Comparison of ENCODE assay signal across 1 cellular context in the genomic region with DNA sequence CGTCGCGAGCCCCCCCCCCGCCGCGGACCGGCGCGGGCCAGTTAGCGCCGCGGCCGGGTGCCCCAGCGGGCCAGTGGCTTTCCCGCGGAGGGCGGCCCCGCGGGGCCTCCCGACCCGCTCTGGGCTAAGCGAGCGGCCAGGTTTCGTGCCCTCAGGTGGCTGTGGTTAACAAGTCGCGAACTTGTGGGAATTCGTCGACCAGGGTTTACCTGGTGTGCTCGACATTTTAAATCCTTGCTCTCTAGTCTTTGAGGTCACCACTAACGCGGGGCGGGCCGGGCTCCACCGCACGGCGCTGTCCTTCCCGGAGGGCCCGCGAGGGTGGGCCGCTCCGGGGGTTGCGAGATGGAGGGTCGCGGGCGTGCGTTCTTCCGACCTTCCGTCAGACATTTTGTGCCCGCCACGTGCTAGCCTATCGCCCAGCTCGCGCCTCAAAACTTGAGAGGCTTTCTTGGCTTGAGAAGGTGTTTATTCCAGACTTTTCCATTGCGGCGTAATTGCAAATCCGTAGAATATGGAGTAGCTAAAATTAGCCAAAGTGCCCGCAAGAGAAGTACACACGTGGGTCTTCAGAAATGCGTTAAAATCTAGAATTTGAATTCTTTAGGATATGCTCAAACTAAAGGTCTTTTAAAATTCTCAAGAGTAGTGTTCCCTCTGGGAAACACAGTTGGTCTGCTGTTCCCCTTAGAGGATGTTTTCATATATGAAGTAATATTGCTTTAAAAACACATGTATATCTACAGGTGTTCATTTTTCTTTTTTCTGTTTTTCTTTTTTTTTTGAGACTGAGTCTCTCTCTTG.
TF ChIP-seq lines count a peak whose summit lies in the region.

No MANE protein-coding gene starts in this region.

TF ChIP-seq in K562, 482 proteins besides CTCF, POLR2A, EP300 and RAD21 (continues in another document):
- peak; percentile 77 for TF ChIP-seq RBFOX2 (IDR thresholded peaks at IDR 0.05; ENCODE audit: low read depth, low read length)
- peak; percentile 55; the same call in 1 of the 2 replicates for TF ChIP-seq POLR2G (IDR thresholded peaks at IDR 0.05; ENCODE audit: low read depth, low read length)
- TF ChIP-seq SMAD1 (IDR thresholded peaks at IDR 0.05; ENCODE audit: low read depth, low read length, partially characterized antibody) = no peak
- TF ChIP-seq ZNF197 (CRISPR knock-in tag; IDR thresholded peaks at IDR 0.05; ENCODE audit: low read depth) = no peak
- TF ChIP-seq FOXP1 (CRISPR knock-in tag; IDR thresholded peaks at IDR 0.05) = no peak; the same call in 1 of the 2 replicates
- TF ChIP-seq, protein P1, sequence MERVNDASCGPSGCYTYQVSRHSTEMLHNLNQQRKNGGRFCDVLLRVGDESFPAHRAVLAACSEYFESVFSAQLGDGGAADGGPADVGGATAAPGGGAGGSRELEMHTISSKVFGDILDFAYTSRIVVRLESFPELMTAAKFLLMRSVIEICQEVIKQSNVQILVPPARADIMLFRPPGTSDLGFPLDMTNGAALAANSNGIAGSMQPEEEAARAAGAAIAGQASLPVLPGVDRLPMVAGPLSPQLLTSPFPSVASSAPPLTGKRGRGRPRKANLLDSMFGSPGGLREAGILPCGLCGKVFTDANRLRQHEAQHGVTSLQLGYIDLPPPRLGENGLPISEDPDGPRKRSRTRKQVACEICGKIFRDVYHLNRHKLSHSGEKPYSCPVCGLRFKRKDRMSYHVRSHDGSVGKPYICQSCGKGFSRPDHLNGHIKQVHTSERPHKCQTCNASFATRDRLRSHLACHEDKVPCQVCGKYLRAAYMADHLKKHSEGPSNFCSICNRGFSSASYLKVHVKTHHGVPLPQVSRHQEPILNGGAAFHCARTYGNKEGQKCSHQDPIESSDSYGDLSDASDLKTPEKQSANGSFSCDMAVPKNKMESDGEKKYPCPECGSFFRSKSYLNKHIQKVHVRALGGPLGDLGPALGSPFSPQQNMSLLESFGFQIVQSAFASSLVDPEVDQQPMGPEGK (CRISPR knock-in tag; IDR thresholded peaks at IDR 0.05; ENCODE audit: borderline replicate concordance) = no peak
- no peak for TF ChIP-seq HCFC1 (IDR thresholded peaks at IDR 0.05; ENCODE audit: low read depth, low read length)
- TF ChIP-seq, protein P2, sequence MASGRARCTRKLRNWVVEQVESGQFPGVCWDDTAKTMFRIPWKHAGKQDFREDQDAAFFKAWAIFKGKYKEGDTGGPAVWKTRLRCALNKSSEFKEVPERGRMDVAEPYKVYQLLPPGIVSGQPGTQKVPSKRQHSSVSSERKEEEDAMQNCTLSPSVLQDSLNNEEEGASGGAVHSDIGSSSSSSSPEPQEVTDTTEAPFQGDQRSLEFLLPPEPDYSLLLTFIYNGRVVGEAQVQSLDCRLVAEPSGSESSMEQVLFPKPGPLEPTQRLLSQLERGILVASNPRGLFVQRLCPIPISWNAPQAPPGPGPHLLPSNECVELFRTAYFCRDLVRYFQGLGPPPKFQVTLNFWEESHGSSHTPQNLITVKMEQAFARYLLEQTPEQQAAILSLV (tag; IDR thresholded peaks at IDR 0.05) = peak; percentile 27; the same call in 1 of the 2 replicates
- TF ChIP-seq NCOA1 (IDR thresholded peaks at IDR 0.05; ENCODE audit: low read depth) = no peak
- no peak for TF ChIP-seq HDAC3 (IDR thresholded peaks at IDR 0.05; ENCODE audit: borderline replicate concordance, partially characterized antibody)
- no peak for TF ChIP-seq ZNF589 (CRISPR knock-in tag; IDR thresholded peaks at IDR 0.05; ENCODE audit: low read depth)
- no peak for TF ChIP-seq KAT2B (IDR thresholded peaks at IDR 0.05; ENCODE audit: low read depth, low read length)
- peak; percentile 87 for TF ChIP-seq MYC (IDR thresholded peaks at IDR 0.05; ENCODE audit: low read depth, low read length)
- TF ChIP-seq MYC (CRISPR knock-in tag; IDR thresholded peaks at IDR 0.05; ENCODE audit: borderline replicate concordance, low read depth) = peak; percentile 94
- no peak for TF ChIP-seq NR2C1 (IDR thresholded peaks at IDR 0.05)
- TF ChIP-seq NR2C1 (tag; IDR thresholded peaks at IDR 0.05) = peak; percentile 68; the same call in 1 of the 2 replicates
- no peak for TF ChIP-seq POLR2AphosphoS2 (IDR thresholded peaks at IDR 0.05; ENCODE audit: low read length)
- no peak for TF ChIP-seq PHF21A (IDR thresholded peaks at IDR 0.05; ENCODE audit: borderline replicate concordance, low read depth)
- TF ChIP-seq ZNF316 (IDR thresholded peaks at IDR 0.05) = no peak
- no peak for TF ChIP-seq RAD51 (IDR thresholded peaks at IDR 0.05; ENCODE audit: borderline replicate concordance, low read depth)
- TF ChIP-seq U2AF1 (optimal IDR thresholded peaks at IDR 0.05; ENCODE audit: low read depth, low read length) = no peak
- peak; percentile 93 for TF ChIP-seq RBM22 (IDR thresholded peaks at IDR 0.05; ENCODE audit: low read depth, low read length, poor library complexity, severe bottlenecking)
- TF ChIP-seq MCM5 (IDR thresholded peaks at IDR 0.05; ENCODE audit: low read depth) = no peak
- TF ChIP-seq, protein P3, sequence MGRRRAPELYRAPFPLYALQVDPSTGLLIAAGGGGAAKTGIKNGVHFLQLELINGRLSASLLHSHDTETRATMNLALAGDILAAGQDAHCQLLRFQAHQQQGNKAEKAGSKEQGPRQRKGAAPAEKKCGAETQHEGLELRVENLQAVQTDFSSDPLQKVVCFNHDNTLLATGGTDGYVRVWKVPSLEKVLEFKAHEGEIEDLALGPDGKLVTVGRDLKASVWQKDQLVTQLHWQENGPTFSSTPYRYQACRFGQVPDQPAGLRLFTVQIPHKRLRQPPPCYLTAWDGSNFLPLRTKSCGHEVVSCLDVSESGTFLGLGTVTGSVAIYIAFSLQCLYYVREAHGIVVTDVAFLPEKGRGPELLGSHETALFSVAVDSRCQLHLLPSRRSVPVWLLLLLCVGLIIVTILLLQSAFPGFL (CRISPR knock-in tag; IDR thresholded peaks at IDR 0.05) = 0 out of 2 replicates have a peak, but pooled peaks have one; percentile 4
- TF ChIP-seq, protein P4, sequence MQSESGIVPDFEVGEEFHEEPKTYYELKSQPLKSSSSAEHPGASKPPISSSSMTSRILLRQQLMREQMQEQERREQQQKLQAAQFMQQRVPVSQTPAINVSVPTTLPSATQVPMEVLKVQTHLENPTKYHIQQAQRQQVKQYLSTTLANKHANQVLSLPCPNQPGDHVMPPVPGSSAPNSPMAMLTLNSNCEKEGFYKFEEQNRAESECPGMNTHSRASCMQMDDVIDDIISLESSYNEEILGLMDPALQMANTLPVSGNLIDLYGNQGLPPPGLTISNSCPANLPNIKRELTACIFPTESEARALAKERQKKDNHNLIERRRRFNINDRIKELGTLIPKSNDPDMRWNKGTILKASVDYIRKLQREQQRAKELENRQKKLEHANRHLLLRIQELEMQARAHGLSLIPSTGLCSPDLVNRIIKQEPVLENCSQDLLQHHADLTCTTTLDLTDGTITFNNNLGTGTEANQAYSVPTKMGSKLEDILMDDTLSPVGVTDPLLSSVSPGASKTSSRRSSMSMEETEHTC (IDR thresholded peaks at IDR 0.05) = no peak
- TF ChIP-seq, protein P5, sequence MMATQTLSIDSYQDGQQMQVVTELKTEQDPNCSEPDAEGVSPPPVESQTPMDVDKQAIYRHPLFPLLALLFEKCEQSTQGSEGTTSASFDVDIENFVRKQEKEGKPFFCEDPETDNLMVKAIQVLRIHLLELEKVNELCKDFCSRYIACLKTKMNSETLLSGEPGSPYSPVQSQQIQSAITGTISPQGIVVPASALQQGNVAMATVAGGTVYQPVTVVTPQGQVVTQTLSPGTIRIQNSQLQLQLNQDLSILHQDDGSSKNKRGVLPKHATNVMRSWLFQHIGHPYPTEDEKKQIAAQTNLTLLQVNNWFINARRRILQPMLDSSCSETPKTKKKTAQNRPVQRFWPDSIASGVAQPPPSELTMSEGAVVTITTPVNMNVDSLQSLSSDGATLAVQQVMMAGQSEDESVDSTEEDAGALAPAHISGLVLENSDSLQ (IDR thresholded peaks at IDR 0.05) = no peak
- TF ChIP-seq, protein P6, sequence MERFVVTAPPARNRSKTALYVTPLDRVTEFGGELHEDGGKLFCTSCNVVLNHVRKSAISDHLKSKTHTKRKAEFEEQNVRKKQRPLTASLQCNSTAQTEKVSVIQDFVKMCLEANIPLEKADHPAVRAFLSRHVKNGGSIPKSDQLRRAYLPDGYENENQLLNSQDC (CRISPR knock-in tag; IDR thresholded peaks at IDR 0.05) = no peak; the same call in 1 of the 2 replicates
- TF ChIP-seq RNF2 (IDR thresholded peaks at IDR 0.05) = peak; percentile 26; the same call in 1 of the 2 replicates
- TF ChIP-seq, protein P7, sequence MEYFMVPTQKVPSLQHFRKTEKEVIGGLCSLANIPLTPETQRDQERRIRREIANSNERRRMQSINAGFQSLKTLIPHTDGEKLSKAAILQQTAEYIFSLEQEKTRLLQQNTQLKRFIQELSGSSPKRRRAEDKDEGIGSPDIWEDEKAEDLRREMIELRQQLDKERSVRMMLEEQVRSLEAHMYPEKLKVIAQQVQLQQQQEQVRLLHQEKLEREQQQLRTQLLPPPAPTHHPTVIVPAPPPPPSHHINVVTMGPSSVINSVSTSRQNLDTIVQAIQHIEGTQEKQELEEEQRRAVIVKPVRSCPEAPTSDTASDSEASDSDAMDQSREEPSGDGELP (CRISPR knock-in tag; IDR thresholded peaks at IDR 0.05; ENCODE audit: borderline replicate concordance) = peak; percentile 43; the same call in 1 of the 2 replicates
- TF ChIP-seq, protein P8, sequence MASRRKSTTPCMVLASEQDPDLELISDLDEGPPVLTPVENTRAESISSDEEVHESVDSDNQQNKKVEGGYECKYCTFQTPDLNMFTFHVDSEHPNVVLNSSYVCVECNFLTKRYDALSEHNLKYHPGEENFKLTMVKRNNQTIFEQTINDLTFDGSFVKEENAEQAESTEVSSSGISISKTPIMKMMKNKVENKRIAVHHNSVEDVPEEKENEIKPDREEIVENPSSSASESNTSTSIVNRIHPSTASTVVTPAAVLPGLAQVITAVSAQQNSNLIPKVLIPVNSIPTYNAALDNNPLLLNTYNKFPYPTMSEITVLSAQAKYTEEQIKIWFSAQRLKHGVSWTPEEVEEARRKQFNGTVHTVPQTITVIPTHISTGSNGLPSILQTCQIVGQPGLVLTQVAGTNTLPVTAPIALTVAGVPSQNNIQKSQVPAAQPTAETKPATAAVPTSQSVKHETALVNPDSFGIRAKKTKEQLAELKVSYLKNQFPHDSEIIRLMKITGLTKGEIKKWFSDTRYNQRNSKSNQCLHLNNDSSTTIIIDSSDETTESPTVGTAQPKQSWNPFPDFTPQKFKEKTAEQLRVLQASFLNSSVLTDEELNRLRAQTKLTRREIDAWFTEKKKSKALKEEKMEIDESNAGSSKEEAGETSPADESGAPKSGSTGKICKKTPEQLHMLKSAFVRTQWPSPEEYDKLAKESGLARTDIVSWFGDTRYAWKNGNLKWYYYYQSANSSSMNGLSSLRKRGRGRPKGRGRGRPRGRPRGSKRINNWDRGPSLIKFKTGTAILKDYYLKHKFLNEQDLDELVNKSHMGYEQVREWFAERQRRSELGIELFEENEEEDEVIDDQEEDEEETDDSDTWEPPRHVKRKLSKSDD (conservative IDR thresholded peaks at IDR 0.05; ENCODE audit: low read length) = no peak
- no peak for TF ChIP-seq BACH1 (tag; IDR thresholded peaks at IDR 0.05)
- no peak; the same call in 1 of the 2 replicates for TF ChIP-seq ZNF583 (CRISPR knock-in tag; IDR thresholded peaks at IDR 0.05)
- no peak for TF ChIP-seq POLR3G (IDR thresholded peaks at IDR 0.05; ENCODE audit: extremely low read depth, insufficient read length, insufficient replicate concordance)
- TF ChIP-seq, protein P9, sequence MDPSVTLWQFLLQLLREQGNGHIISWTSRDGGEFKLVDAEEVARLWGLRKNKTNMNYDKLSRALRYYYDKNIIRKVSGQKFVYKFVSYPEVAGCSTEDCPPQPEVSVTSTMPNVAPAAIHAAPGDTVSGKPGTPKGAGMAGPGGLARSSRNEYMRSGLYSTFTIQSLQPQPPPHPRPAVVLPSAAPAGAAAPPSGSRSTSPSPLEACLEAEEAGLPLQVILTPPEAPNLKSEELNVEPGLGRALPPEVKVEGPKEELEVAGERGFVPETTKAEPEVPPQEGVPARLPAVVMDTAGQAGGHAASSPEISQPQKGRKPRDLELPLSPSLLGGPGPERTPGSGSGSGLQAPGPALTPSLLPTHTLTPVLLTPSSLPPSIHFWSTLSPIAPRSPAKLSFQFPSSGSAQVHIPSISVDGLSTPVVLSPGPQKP (CRISPR knock-in tag; IDR thresholded peaks at IDR 0.05) = no peak
- no peak for TF ChIP-seq CREB1 (IDR thresholded peaks at IDR 0.05)
- TF ChIP-seq CREB1 (CRISPR knock-in tag; IDR thresholded peaks at IDR 0.05) = peak; percentile 14; the same call in 1 of the 2 replicates
- no peak for TF ChIP-seq BCL6 (CRISPR knock-in tag; IDR thresholded peaks at IDR 0.05)
- no peak for TF ChIP-seq ELF1 (tag; IDR thresholded peaks at IDR 0.05)
- TF ChIP-seq, protein P10, sequence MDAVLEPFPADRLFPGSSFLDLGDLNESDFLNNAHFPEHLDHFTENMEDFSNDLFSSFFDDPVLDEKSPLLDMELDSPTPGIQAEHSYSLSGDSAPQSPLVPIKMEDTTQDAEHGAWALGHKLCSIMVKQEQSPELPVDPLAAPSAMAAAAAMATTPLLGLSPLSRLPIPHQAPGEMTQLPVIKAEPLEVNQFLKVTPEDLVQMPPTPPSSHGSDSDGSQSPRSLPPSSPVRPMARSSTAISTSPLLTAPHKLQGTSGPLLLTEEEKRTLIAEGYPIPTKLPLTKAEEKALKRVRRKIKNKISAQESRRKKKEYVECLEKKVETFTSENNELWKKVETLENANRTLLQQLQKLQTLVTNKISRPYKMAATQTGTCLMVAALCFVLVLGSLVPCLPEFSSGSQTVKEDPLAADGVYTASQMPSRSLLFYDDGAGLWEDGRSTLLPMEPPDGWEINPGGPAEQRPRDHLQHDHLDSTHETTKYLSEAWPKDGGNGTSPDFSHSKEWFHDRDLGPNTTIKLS (IDR thresholded peaks at IDR 0.05; ENCODE audit: borderline replicate concordance, low read depth) = peak; percentile 28; the same call in 1 of the 2 replicates
- TF ChIP-seq, protein P11, sequence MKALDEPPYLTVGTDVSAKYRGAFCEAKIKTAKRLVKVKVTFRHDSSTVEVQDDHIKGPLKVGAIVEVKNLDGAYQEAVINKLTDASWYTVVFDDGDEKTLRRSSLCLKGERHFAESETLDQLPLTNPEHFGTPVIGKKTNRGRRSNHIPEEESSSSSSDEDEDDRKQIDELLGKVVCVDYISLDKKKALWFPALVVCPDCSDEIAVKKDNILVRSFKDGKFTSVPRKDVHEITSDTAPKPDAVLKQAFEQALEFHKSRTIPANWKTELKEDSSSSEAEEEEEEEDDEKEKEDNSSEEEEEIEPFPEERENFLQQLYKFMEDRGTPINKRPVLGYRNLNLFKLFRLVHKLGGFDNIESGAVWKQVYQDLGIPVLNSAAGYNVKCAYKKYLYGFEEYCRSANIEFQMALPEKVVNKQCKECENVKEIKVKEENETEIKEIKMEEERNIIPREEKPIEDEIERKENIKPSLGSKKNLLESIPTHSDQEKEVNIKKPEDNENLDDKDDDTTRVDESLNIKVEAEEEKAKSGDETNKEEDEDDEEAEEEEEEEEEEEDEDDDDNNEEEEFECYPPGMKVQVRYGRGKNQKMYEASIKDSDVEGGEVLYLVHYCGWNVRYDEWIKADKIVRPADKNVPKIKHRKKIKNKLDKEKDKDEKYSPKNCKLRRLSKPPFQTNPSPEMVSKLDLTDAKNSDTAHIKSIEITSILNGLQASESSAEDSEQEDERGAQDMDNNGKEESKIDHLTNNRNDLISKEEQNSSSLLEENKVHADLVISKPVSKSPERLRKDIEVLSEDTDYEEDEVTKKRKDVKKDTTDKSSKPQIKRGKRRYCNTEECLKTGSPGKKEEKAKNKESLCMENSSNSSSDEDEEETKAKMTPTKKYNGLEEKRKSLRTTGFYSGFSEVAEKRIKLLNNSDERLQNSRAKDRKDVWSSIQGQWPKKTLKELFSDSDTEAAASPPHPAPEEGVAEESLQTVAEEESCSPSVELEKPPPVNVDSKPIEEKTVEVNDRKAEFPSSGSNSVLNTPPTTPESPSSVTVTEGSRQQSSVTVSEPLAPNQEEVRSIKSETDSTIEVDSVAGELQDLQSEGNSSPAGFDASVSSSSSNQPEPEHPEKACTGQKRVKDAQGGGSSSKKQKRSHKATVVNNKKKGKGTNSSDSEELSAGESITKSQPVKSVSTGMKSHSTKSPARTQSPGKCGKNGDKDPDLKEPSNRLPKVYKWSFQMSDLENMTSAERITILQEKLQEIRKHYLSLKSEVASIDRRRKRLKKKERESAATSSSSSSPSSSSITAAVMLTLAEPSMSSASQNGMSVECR (CRISPR knock-in tag; IDR thresholded peaks at IDR 0.05) = peak; percentile 62
